ENCODE assay signal across 8 cellular contexts in the genomic region with DNA sequence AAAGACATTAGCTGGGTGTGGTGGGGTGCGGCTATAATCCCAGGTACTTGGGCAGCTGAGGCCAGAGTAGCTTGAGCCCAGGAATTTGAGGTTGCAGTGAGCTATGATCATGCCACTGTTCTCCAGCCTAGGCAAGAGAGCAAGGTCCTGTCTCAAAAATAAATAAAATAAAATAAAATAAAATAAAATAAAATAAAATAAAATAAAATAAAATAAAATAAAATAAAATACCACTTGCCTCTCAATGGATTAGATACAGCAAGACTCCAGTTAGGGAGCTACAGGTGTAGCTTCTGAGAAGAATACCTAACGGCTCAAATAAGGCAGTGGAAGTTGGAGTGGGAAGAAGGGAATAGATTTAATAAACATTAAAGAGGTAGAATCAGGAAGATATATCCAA. TPM values are rescaled to one million over a fixed set of nuclear protein-coding genes. Genes with fewer than 3 reads are reported as not detected.
"Had no signal": no experiment of that assay in that cellular context is flagged by ENCODE, and none has a peak within 500 bp of the region (broad histone marks: within the 10 kb centered on the region; RNA-seq: fewer than 3 reads in every experiment).

No MANE protein-coding gene starts in this region.

- H3K9me3 Mint-ChIP-seq: GM23338, H9 had no signal

- H3K4me3 Mint-ChIP-seq: GM23338, H9, HFFc6 had no signal

- ATAC-seq: GM23338, HCT116 had no signal

- H3K4me1 Mint-ChIP-seq: GM23338, H9 had no signal

- DNase-seq: GM23248, GOT3, H7, H9, HCEC 1CT, HFFc6 had no signal

- H3K27ac Mint-ChIP-seq: GM23338, H9, HFFc6 had no signal

RNA-seq across cellular contexts. Expression of gene PAK5, which starts 13.7 kb away (rescaled TPM):
- total RNA-seq: GM23248, HFFc6 had no signal
